10 cellular contexts compared by ENCODE assay signal in genomic region chr11:1870326-1870696, GRCh38. TPM values are rescaled to one million over a fixed set of nuclear protein-coding genes. Genes with fewer than 3 reads are reported as not detected.
DNase-seq lines count a peak whose midpoint lies in the region; ATAC-seq and TF ChIP-seq lines count a peak whose summit lies in the region.
"Had no signal": no experiment of that assay in that cellular context is flagged by ENCODE, and none has a peak within 500 bp of the region (broad histone marks: within the 10 kb centered on the region; RNA-seq: fewer than 3 reads in every experiment).

No MANE protein-coding gene starts in this region.

- H3K27me3 Mint-ChIP-seq in CD8-positive, alpha-beta T cell (ENCODE audit: low read depth) = no peaks in the 10 kb centered on the region
- H3K27me3 Mint-ChIP-seq in activated CD4-positive, alpha-beta memory T cell treated with anti-CD3 and anti-CD28 coated beads, Interleukin-2, amount 10 ng/mL, durations not matched to agents 7 days and 5 days = no peaks in the 10 kb centered on the region

- H4K8ac ChIP-seq in neuronal stem cell (ENCODE audit: low read depth, low read length) = no peak overlapping the region

- H2AK5ac ChIP-seq in neuronal stem cell (ENCODE audit: low read depth, low read length) = peak overlapping the region; percentile 88

- CTCF ChIA-PET in CD8-positive, alpha-beta T cell (lab: Charles Lee) = interaction anchor here (1.0 to 3.8 kb wide), 5 partner anchors 12 to 176 kb away, joined by 3 to 24 read pairs (median 3); partner anchors contain the start of gene LSP1
- CTCF ChIA-PET in activated CD4-positive, alpha-beta memory T cell treated with anti-CD3 and anti-CD28 coated beads, Interleukin-2, amount 10 ng/mL, durations not matched to agents 7 days and 5 days (lab: Charles Lee) = interaction anchor here (0.7 to 2.8 kb wide), 4 partner anchors 12 to 176 kb away, joined by 3 to 15 read pairs (median 4); no protein-coding TSS in a partner anchor

- H3K4me2 ChIP-seq in neuronal stem cell (ENCODE audit: insufficient read depth, low read length, poor library complexity, severe bottlenecking) = no peak overlapping the region

- peak overlapping the region; percentile 76 for H3K4me3 Mint-ChIP-seq in CD8-positive, alpha-beta T cell
- H3K4me3 Mint-ChIP-seq in activated CD4-positive, alpha-beta memory T cell treated with anti-CD3 and anti-CD28 coated beads, Interleukin-2, amount 10 ng/mL, durations not matched to agents 7 days and 5 days = no peak overlapping the region

- peak overlapping the region; percentile 66 for H3K4ac ChIP-seq in neuronal stem cell (ENCODE audit: low read length)

- DNase-seq in CD8-positive, alpha-beta T cell = peak in 1 of 7 experiments; percentile 16
- DNase-seq in body of pancreas = no peak
- no peak for DNase-seq in neuronal stem cell (ENCODE audit: low spot score)
- DNase-seq in posterior vena cava (ENCODE audit: low spot score) = no peak
- no peak for DNase-seq in activated CD4-positive, alpha-beta memory T cell treated with anti-CD3 and anti-CD28 coated beads, Interleukin-2, amount 10 ng/mL, durations not matched to agents 7 days and 5 days
- DNase-seq: DMS153, NCI-H774 had no signal

- ATAC-seq in CD8-positive, alpha-beta T cell = peak; percentile 9
- ATAC-seq in body of pancreas (peak; percentile 60), GM19035 (IDR thresholded peaks at IDR 0.05; ENCODE audit: unreplicated experiment) (no peak)

- POLR2A ChIA-PET in CD8-positive, alpha-beta T cell (lab: Charles Lee) = interaction anchor here (1.8 to 3.1 kb wide), 2 partner anchors 18 to 19 kb away, joined by 6 to 34 read pairs; partner anchors contain the start of gene LSP1
- POLR2A ChIA-PET in activated CD4-positive, alpha-beta memory T cell treated with anti-CD3 and anti-CD28 coated beads, Interleukin-2, amount 10 ng/mL, durations not matched to agents 7 days and 5 days (lab: Charles Lee) = interaction anchor here (1.1 to 2.1 kb wide), 3 partner anchors 17 to 28 kb away, joined by 3 to 9 read pairs (median 3); partner anchors contain the start of gene LSP1

- H3K27ac Mint-ChIP-seq in CD8-positive, alpha-beta T cell = peak overlapping the region; percentile 94
- no peak overlapping the region for H3K27ac Mint-ChIP-seq in activated CD4-positive, alpha-beta memory T cell treated with anti-CD3 and anti-CD28 coated beads, Interleukin-2, amount 10 ng/mL, durations not matched to agents 7 days and 5 days

- H2BK12ac ChIP-seq in neuronal stem cell (ENCODE audit: low read length) = peak overlapping the region; percentile 98

- H3K36me3 ChIP-seq in CD8-positive, alpha-beta T cell (ENCODE audit: insufficient read depth, low read length) = no peaks in the 10 kb centered on the region
- H3K36me3 ChIP-seq in body of pancreas (replicated peaks in 1 of 2; ENCODE audit: insufficient read depth in 1 of 2, low read depth in 2 of 2) (no peaks in the 10 kb centered on the region), neuronal stem cell (replicated peaks in 1 of 2; ENCODE audit: control insufficient read depth in 2 of 2, insufficient read depth in 2 of 2, low read length in 2 of 2) (no peaks in the 10 kb centered on the region)

- TF ChIP-seq POLR2A in body of pancreas (IDR thresholded peaks at IDR 0.05) = no peak

- peaks cover 4% of the 10 kb centered on the region for H3K36me3 Mint-ChIP-seq in CD8-positive, alpha-beta T cell
- H3K36me3 Mint-ChIP-seq in activated CD4-positive, alpha-beta memory T cell treated with anti-CD3 and anti-CD28 coated beads, Interleukin-2, amount 10 ng/mL, durations not matched to agents 7 days and 5 days (ENCODE audit: low read depth) = peaks cover 22% of the 10 kb centered on the region

- H2BK5ac ChIP-seq in neuronal stem cell (ENCODE audit: low read length) = peak overlapping the region; percentile 77

- H3K9me3 Mint-ChIP-seq in CD8-positive, alpha-beta T cell = no peaks in the 10 kb centered on the region
- H3K9me3 Mint-ChIP-seq in activated CD4-positive, alpha-beta memory T cell treated with anti-CD3 and anti-CD28 coated beads, Interleukin-2, amount 10 ng/mL, durations not matched to agents 7 days and 5 days = no peaks in the 10 kb centered on the region

- no peak overlapping the region for H3K9ac ChIP-seq in neuronal stem cell (ENCODE audit: low read depth, low read length, poor library complexity)

- H3K79me1 ChIP-seq in neuronal stem cell (ENCODE audit: low read depth, low read length) = no peaks in the 10 kb centered on the region

- peaks cover 73% of the 10 kb centered on the region for H3K4me1 ChIP-seq in CD8-positive, alpha-beta T cell (ENCODE audit: insufficient read depth, low read length)
- H3K4me1 ChIP-seq in body of pancreas (peaks cover 15% of the 10 kb centered on the region), neuronal stem cell (ENCODE audit: control insufficient read depth in 2 of 2, insufficient read depth in 1 of 2, low read depth in 1 of 2, low read length in 2 of 2) (peaks cover 12 to 27% of the 10 kb centered on the region in 2 donors)

- TF ChIP-seq CTCF in CD8-positive, alpha-beta T cell (IDR thresholded peaks at IDR 0.05) = no peak
- no peak for TF ChIP-seq CTCF in body of pancreas (IDR thresholded peaks at IDR 0.05)

- H3K23ac ChIP-seq in neuronal stem cell (ENCODE audit: low read depth, low read length, poor library complexity) = peak overlapping the region; percentile 81

- H3K4me1 Mint-ChIP-seq in CD8-positive, alpha-beta T cell (ENCODE audit: low read depth) = peaks cover 62% of the 10 kb centered on the region
- H3K4me1 Mint-ChIP-seq in activated CD4-positive, alpha-beta memory T cell treated with anti-CD3 and anti-CD28 coated beads, Interleukin-2, amount 10 ng/mL, durations not matched to agents 7 days and 5 days = peaks cover 47% of the 10 kb centered on the region

- H3K14ac ChIP-seq in neuronal stem cell (ENCODE audit: low read length) = no peak overlapping the region

- peak overlapping the region; percentile 33 for H3K4me3 ChIP-seq in CD8-positive, alpha-beta T cell (ENCODE audit: low read depth, low read length)
- H3K4me3 ChIP-seq in body of pancreas = no peak overlapping the region
- H3K4me3 ChIP-seq in neuronal stem cell (ENCODE audit: low read length in 2 of 2) = no peak overlapping the region

- no peak overlapping the region for H3K18ac ChIP-seq in neuronal stem cell (ENCODE audit: low read length)

- WGBS in body of pancreas, 2 donors = 49 to 52% methylated on average over 7 to 11 of the region's 12 CpGs
- no CpG with 5 or more reads among the region's 12 CpGs for WGBS in neuronal stem cell (ENCODE audit: extremely low coverage in 2 of 2, insufficient read length in 2 of 2, insufficient replicate concordance in 1 of 2), 2 donors

- H4K91ac ChIP-seq in neuronal stem cell (ENCODE audit: low read depth, low read length, poor library complexity) = no peak overlapping the region

- H3K27me3 ChIP-seq in CD8-positive, alpha-beta T cell (ENCODE audit: insufficient read depth, low read length) = no peaks in the 10 kb centered on the region
- H3K27me3 ChIP-seq in body of pancreas (no peaks in the 10 kb centered on the region), neuronal stem cell (ENCODE audit: control insufficient read depth in 3 of 3, insufficient read depth in 3 of 3, low read depth in 1 of 3, low read length in 3 of 3) (peaks cover 0 to 3% (median 0%) of the 10 kb centered on the region in 3 experiments)

- intact Hi-C loops in CD8-positive, alpha-beta T cell (cut with DNase I, micrococcal nuclease) = loop anchor here in 1 of 2 experiments (2.0 kb wide), 1 partner anchor 18 kb away; the partner anchor contains the start of gene LSP1
- intact Hi-C loops in body of pancreas (cut with DNase I) = no loop called here
- intact Hi-C loops in posterior vena cava (cut with DNase I) = no loop called here

- no peak overlapping the region for H2BK120ac ChIP-seq in neuronal stem cell (ENCODE audit: low read depth, low read length)

- no peaks in the 10 kb centered on the region for H3K9me3 ChIP-seq in CD8-positive, alpha-beta T cell (ENCODE audit: low read length)
- H3K9me3 ChIP-seq in body of pancreas = no peaks in the 10 kb centered on the region
- no peaks in the 10 kb centered on the region for H3K9me3 ChIP-seq in neuronal stem cell (replicated peaks in 1 of 2; ENCODE audit: control insufficient read depth in 2 of 2, insufficient read depth in 1 of 2, low read depth in 1 of 2, low read length in 2 of 2)

- H2AFZ ChIP-seq in neuronal stem cell (ENCODE audit: low read length) = no peak overlapping the region

- no peak overlapping the region for H3K27ac ChIP-seq in CD8-positive, alpha-beta T cell (ENCODE audit: low read depth, low read length)
- H3K27ac ChIP-seq in body of pancreas (no peak overlapping the region), neuronal stem cell (replicated peaks; ENCODE audit: low read length) (no peak overlapping the region)

- H2BK15ac ChIP-seq in neuronal stem cell (ENCODE audit: low read length) = peak overlapping the region; percentile 99

RNA-seq across cellular contexts. Expression of gene LSP1, which starts 17.4 kb away (rescaled TPM):
- 100 to 1,000 TPM; 190 to 191 TPM for total RNA-seq in CD8-positive, alpha-beta T cell
- total RNA-seq in body of pancreas (10 to 100 TPM in 1 of 2 donors, 1 to 10 TPM in 1; 9.9 to 11.5 TPM), posterior vena cava (100 to 1,000 TPM in 1 of 2 donors, 10 to 100 TPM in 1; 39.1 to 122 TPM)
- polyA plus RNA-seq in neuronal stem cell (2013, experiment 1 of 2) = 0.13 TPM
- polyA plus RNA-seq in neuronal stem cell (2013, experiment 2 of 2) = 0.73 TPM
- 100 to 1,000 TPM; 590 TPM for total RNA-seq in activated CD4-positive, alpha-beta memory T cell treated with anti-CD3 and anti-CD28 coated beads, Interleukin-2, amount 10 ng/mL, durations not matched to agents 7 days and 5 days
- total RNA-seq: endothelial cell of umbilical vein, kidney epithelial cell had no signal
- polyA plus RNA-seq: endothelial cell of umbilical vein had no signal

RNA-seq across cellular contexts. Expression of gene PRR33, which starts 21.4 kb away (rescaled TPM):
- total RNA-seq in CD8-positive, alpha-beta T cell = not detected
- total RNA-seq in body of pancreas = not detected
- not detected for polyA plus RNA-seq in neuronal stem cell (2013, experiment 1 of 2)
- polyA plus RNA-seq in neuronal stem cell (2013, experiment 2 of 2) = not detected
- total RNA-seq in posterior vena cava = under 1 TPM in 1 of 2 donors, not detected in 1; 0.14 TPM
- total RNA-seq in activated CD4-positive, alpha-beta memory T cell treated with anti-CD3 and anti-CD28 coated beads, Interleukin-2, amount 10 ng/mL, durations not matched to agents 7 days and 5 days = under 1 TPM; 0.08 TPM
- total RNA-seq: endothelial cell of umbilical vein, kidney epithelial cell had no signal
- polyA plus RNA-seq: endothelial cell of umbilical vein had no signal

RNA-seq across cellular contexts. Expression of gene TNNI2, which starts 31.5 kb away (rescaled TPM):
- under 1 TPM in 1 of 2 experiments, not detected in 1; 0.60 TPM for total RNA-seq in CD8-positive, alpha-beta T cell
- 1 to 10 TPM; 3.4 to 3.6 TPM for total RNA-seq in body of pancreas
- polyA plus RNA-seq in neuronal stem cell (2013, experiment 1 of 2) = 0.13 TPM
- polyA plus RNA-seq in neuronal stem cell (2013, experiment 2 of 2) = not detected
- total RNA-seq in posterior vena cava = 1 to 10 TPM; 1.0 to 1.3 TPM
- total RNA-seq in activated CD4-positive, alpha-beta memory T cell treated with anti-CD3 and anti-CD28 coated beads, Interleukin-2, amount 10 ng/mL, durations not matched to agents 7 days and 5 days = under 1 TPM; 0.38 to 0.60 TPM
- total RNA-seq: endothelial cell of umbilical vein, kidney epithelial cell had no signal
- polyA plus RNA-seq: endothelial cell of umbilical vein had no signal

RNA-seq across cellular contexts. Expression of gene SYT8, which starts 35.5 kb away (rescaled TPM):
- not detected for total RNA-seq in CD8-positive, alpha-beta T cell
- total RNA-seq in body of pancreas (10 to 100 TPM in 1 of 2 donors, 1 to 10 TPM in 1; 6.0 to 32.6 TPM), posterior vena cava (not detected)
- polyA plus RNA-seq in neuronal stem cell (2013, experiment 1 of 2) = not detected
- not detected for polyA plus RNA-seq in neuronal stem cell (2013, experiment 2 of 2)
- total RNA-seq in activated CD4-positive, alpha-beta memory T cell treated with anti-CD3 and anti-CD28 coated beads, Interleukin-2, amount 10 ng/mL, durations not matched to agents 7 days and 5 days = not detected
- total RNA-seq: endothelial cell of umbilical vein had no signal
- polyA plus RNA-seq: endothelial cell of umbilical vein had no signal

RNA-seq across cellular contexts. Expression of gene TNNT3, which starts 49.2 kb away (rescaled TPM):
- 10 to 100 TPM; 18.6 to 19.2 TPM for total RNA-seq in CD8-positive, alpha-beta T cell
- total RNA-seq in body of pancreas = 1 to 10 TPM in 1 of 2 donors, not detected in 1; 1.6 TPM
- 0.49 TPM for polyA plus RNA-seq in neuronal stem cell (2013, experiment 1 of 2)
- polyA plus RNA-seq in neuronal stem cell (2013, experiment 2 of 2) = 0.32 TPM
- 10 to 100 TPM; 17.9 to 45.3 TPM for total RNA-seq in posterior vena cava
- total RNA-seq in activated CD4-positive, alpha-beta memory T cell treated with anti-CD3 and anti-CD28 coated beads, Interleukin-2, amount 10 ng/mL, durations not matched to agents 7 days and 5 days = 1 to 10 TPM; 6.6 to 9.7 TPM
- total RNA-seq: endothelial cell of umbilical vein, kidney epithelial cell had no signal
- polyA plus RNA-seq: endothelial cell of umbilical vein had no signal
